Comparison of ENCODE assay signal across 1 cellular context in genomic region chr11:111523343-111523742, GRCh38.
TF ChIP-seq lines count a peak whose summit lies in the region.

No MANE protein-coding gene starts in this region.

TF ChIP-seq in IMR-90, 13 proteins besides CTCF, POLR2A, EP300 and RAD21 (continued from another document):
- TF ChIP-seq ELK1 (IDR thresholded peaks at IDR 0.05; ENCODE audit: borderline replicate concordance, low read depth, low read length): no peak
- TF ChIP-seq, protein P1, sequence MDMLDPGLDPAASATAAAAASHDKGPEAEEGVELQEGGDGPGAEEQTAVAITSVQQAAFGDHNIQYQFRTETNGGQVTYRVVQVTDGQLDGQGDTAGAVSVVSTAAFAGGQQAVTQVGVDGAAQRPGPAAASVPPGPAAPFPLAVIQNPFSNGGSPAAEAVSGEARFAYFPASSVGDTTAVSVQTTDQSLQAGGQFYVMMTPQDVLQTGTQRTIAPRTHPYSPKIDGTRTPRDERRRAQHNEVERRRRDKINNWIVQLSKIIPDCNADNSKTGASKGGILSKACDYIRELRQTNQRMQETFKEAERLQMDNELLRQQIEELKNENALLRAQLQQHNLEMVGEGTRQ (IDR thresholded peaks at IDR 0.05; ENCODE audit: low read depth, low read length): no peak
